12 cellular contexts compared by ENCODE assay signal in genomic region chr4:45350438-45350837, GRCh38.
DNase-seq lines count a peak whose midpoint lies in the region; ATAC-seq and TF ChIP-seq lines count a peak whose summit lies in the region.
"Had no signal": no experiment of that assay in that cellular context is flagged by ENCODE, and none has a peak within 500 bp of the region (broad histone marks: within the 10 kb centered on the region; RNA-seq: fewer than 3 reads in every experiment).

No MANE protein-coding gene starts in this region.

- H4K20me1 ChIP-seq in H9 (ENCODE audit: control insufficient read depth, insufficient read depth, insufficient read length) = no peaks in the 10 kb centered on the region
- H4K20me1 ChIP-seq in OCI-LY3 (ENCODE audit: insufficient read depth, low read length) = no peaks in the 10 kb centered on the region

- H3K9me3 ChIP-seq in H9 (ENCODE audit: control insufficient read depth, low read depth, low read length) (no peaks in the 10 kb centered on the region), OCI-LY3 (ENCODE audit: insufficient read depth, low read length) (no peaks in the 10 kb centered on the region)
- H3K9me3 ChIP-seq: Caco-2, neutrophil had no signal

- H3K4ac ChIP-seq in H9 (ENCODE audit: low read depth, low read length) = no peak overlapping the region

- no peak overlapping the region for H3K14ac ChIP-seq in H9 (ENCODE audit: insufficient read depth, low read length)

- TF ChIP-seq CTCF in AG10803 (conservative IDR thresholded peaks at IDR 0.05; ENCODE audit: low read length) (no peak), H9 (conservative IDR thresholded peaks at IDR 0.05) (no peak), OCI-LY3 (IDR thresholded peaks at IDR 0.05; ENCODE audit: low read depth, low read length) (no peak)

- H2BK5ac ChIP-seq in H9 (ENCODE audit: insufficient read length, low read length) = no peak overlapping the region

- H3K27me3 ChIP-seq in H9 (ENCODE audit: insufficient read depth, low read length) (no peaks in the 10 kb centered on the region), OCI-LY3 (ENCODE audit: low read depth, low read length) (no peaks in the 10 kb centered on the region)
- H3K27me3 ChIP-seq: neutrophil had no signal

- H3K4me1 ChIP-seq in H9 (ENCODE audit: insufficient read depth, low read length) (0 out of 2 replicates have a peak, but pooled peaks cover 2% of the 10 kb centered on the region), OCI-LY3 (ENCODE audit: low read length) (peaks cover 10% of the 10 kb centered on the region; the same call in 1 of the 2 replicates)
- H3K4me1 ChIP-seq: Caco-2 had no signal

- H3K9ac ChIP-seq in H9 (ENCODE audit: extremely low read depth, insufficient read length, low read length) (no peak overlapping the region), OCI-LY3 (ENCODE audit: low read length) (peak overlapping the region; percentile 33; the same call in 1 of the 2 replicates)

- no peak overlapping the region for H2BK15ac ChIP-seq in H9 (ENCODE audit: low read depth, low read length)

- H3K27ac Mint-ChIP-seq in H9 = peak overlapping the region in 2 of 3 experiments; percentile 76 to 83; a peak in 2 of 7 replicates
- H3K27ac Mint-ChIP-seq: activated naive CD8-positive, alpha-beta T cell treated with anti-CD3 and anti-CD28 coated beads, Interleukin-2, amount 10 ng/mL, durations not matched to agents 7 days and 5 days had no signal

- ATAC-seq in HG02973 (IDR thresholded peaks at IDR 0.05; ENCODE audit: unreplicated experiment) = no peak

- no peak overlapping the region for H3K4me3 Mint-ChIP-seq in H9
- H3K4me3 Mint-ChIP-seq: activated naive CD8-positive, alpha-beta T cell treated with anti-CD3 and anti-CD28 coated beads, Interleukin-2, amount 10 ng/mL, durations not matched to agents 7 days and 5 days had no signal

- DNase-seq in AG10803 (ENCODE audit: low read depth) (peak; percentile 0), H9 (no peak), hippocampal formation (lab: John Stamatoyannopoulos, UW) (peak; percentile 12 to 56), DMS114 treated with DMSO at 0.1 percent for 48 hours (lab: John Stamatoyannopoulos, UW; ENCODE audit: unreplicated experiment) (no peak), COLO668 (lab: John Stamatoyannopoulos, UW; ENCODE audit: unreplicated experiment) (no peak)
- no peak for DNase-seq in activated naive CD4-positive, alpha-beta T cell treated with Interleukin-2 at 50 U/mL for 16 hours
- DNase-seq: activated naive CD8-positive, alpha-beta T cell treated with anti-CD3 and anti-CD28 coated beads, Interleukin-2, amount 10 ng/mL, durations not matched to agents 7 days and 5 days; Caco-2; IMR-90 had no signal

- no CpG with 5 or more reads among the region's 1 CpG for WGBS in H9 (ENCODE audit: extremely low coverage, insufficient read length, low lambda C conversion rate)

- no peaks in the 10 kb centered on the region for H3K23me2 ChIP-seq in H9 (ENCODE audit: insufficient read length, low read depth, low read length, poor library complexity, severe bottlenecking)

- H2BK12ac ChIP-seq in H9 (ENCODE audit: insufficient read length, low read depth, low read length) = no peak overlapping the region

- H2AFZ ChIP-seq in H9 (ENCODE audit: low read length) = peak overlapping the region; percentile 89
- peak overlapping the region; percentile 95 for H2AFZ ChIP-seq in OCI-LY3 (ENCODE audit: low read depth, low read length)

- H2BK20ac ChIP-seq in H9 (ENCODE audit: low read depth, low read length, poor library complexity, severe bottlenecking) = no peak overlapping the region

- no peak overlapping the region for H4K5ac ChIP-seq in H9 (ENCODE audit: insufficient read length, low read depth, low read length)

- H2BK120ac ChIP-seq in H9 (ENCODE audit: low read depth, low read length, poor library complexity, severe bottlenecking) = no peak overlapping the region

- H3K23ac ChIP-seq in H9 (ENCODE audit: insufficient read length, low read depth, low read length) = no peak overlapping the region

- no peaks in the 10 kb centered on the region for H3K79me2 ChIP-seq in H9 (ENCODE audit: insufficient read depth, low read length)
- no peaks in the 10 kb centered on the region for H3K79me2 ChIP-seq in OCI-LY3 (ENCODE audit: low read length)

- no peak overlapping the region for H3K4me3 ChIP-seq in AG10803 (ENCODE audit: low read length)
- peak overlapping the region; percentile 49 for H3K4me3 ChIP-seq in OCI-LY3 (ENCODE audit: low read length)

- no peak overlapping the region for H3K56ac ChIP-seq in H9 (ENCODE audit: insufficient read length, low read depth, low read length)

- no peak overlapping the region for H3K18ac ChIP-seq in H9 (ENCODE audit: insufficient read length, low read depth, low read length)

- H3K79me1 ChIP-seq in H9 (ENCODE audit: insufficient read depth, low read depth, low read length, poor library complexity, severe bottlenecking) = no peaks in the 10 kb centered on the region

- H3K4me2 ChIP-seq in H9 (ENCODE audit: insufficient read depth, insufficient read length, low read length) (no peak overlapping the region), OCI-LY3 (ENCODE audit: low read length) (peak overlapping the region; percentile 81)

- no peak overlapping the region for H3K27ac ChIP-seq in H9 (ENCODE audit: insufficient read length, low read depth, low read length)
- H3K27ac ChIP-seq in OCI-LY3 (ENCODE audit: low read length) = no peak overlapping the region
- H3K27ac ChIP-seq: neutrophil had no signal

- H4K8ac ChIP-seq in H9 (replicated peaks; ENCODE audit: insufficient read length, low read depth, low read length) = no peak overlapping the region

- H4K91ac ChIP-seq in H9 (ENCODE audit: insufficient read length, low read depth, low read length) = no peak overlapping the region

- no peaks in the 10 kb centered on the region for H3K27me3 Mint-ChIP-seq in H9 (ENCODE audit: low read depth)
- H3K27me3 Mint-ChIP-seq: activated naive CD8-positive, alpha-beta T cell treated with anti-CD3 and anti-CD28 coated beads, Interleukin-2, amount 10 ng/mL, durations not matched to agents 7 days and 5 days had no signal

- H3K9me3 Mint-ChIP-seq in H9 = no peaks in the 10 kb centered on the region
- H3K9me3 Mint-ChIP-seq: activated naive CD8-positive, alpha-beta T cell treated with anti-CD3 and anti-CD28 coated beads, Interleukin-2, amount 10 ng/mL, durations not matched to agents 7 days and 5 days had no signal

- no peaks in the 10 kb centered on the region for H3K36me3 ChIP-seq in OCI-LY3 (replicated peaks; ENCODE audit: low read depth, low read length)
- H3K36me3 ChIP-seq: neutrophil had no signal

- H2AK5ac ChIP-seq in H9 (ENCODE audit: insufficient read length, low read length) = no peak overlapping the region

- no peaks in the 10 kb centered on the region for H3K36me3 Mint-ChIP-seq in H9 (ENCODE audit: insufficient read depth in 1 of 3, low read depth in 3 of 3)
- H3K36me3 Mint-ChIP-seq: activated naive CD8-positive, alpha-beta T cell treated with anti-CD3 and anti-CD28 coated beads, Interleukin-2, amount 10 ng/mL, durations not matched to agents 7 days and 5 days had no signal

- H3K4me1 Mint-ChIP-seq in H9 = peaks cover 12 to 13% of the 10 kb centered on the region in 2 experiments
- H3K4me1 Mint-ChIP-seq: activated naive CD8-positive, alpha-beta T cell treated with anti-CD3 and anti-CD28 coated beads, Interleukin-2, amount 10 ng/mL, durations not matched to agents 7 days and 5 days had no signal

- no peak overlapping the region for H3T11ph ChIP-seq in H9 (ENCODE audit: low read length)

Comparison
In these comparisons a context has a peak if more than half of its experiments do, and no peak if none do; other contexts are left out.
1. DNase-seq: peak in AG10803 (single experiment) and hippocampal formation (2 of 2); none in H9 (single experiment), DMS114 treated with DMSO at 0.1 percent for 48 hours (single experiment), activated naive CD4-positive, alpha-beta T cell treated with Interleukin-2 at 50 U/mL for 16 hours (single experiment) and COLO668 (single experiment).